ENCODE assay signal across 13 cellular contexts in genomic region chrX:118519411-118520205, GRCh38. TPM values are rescaled to one million over a fixed set of nuclear protein-coding genes. Genes with fewer than 3 reads are reported as not detected.
DNase-seq lines count a peak whose midpoint lies in the region; ATAC-seq and TF ChIP-seq lines count a peak whose summit lies in the region.
"Had no signal": no experiment of that assay in that cellular context is flagged by ENCODE, and none has a peak within 500 bp of the region (broad histone marks: within the 10 kb centered on the region; RNA-seq: fewer than 3 reads in every experiment).

No MANE protein-coding gene starts in this region.

- H3K27me3 Mint-ChIP-seq in CD8-positive, alpha-beta T cell (ENCODE audit: low read depth): no peaks in the 10 kb centered on the region
- H3K27me3 Mint-ChIP-seq in HFFc6 (ENCODE audit: insufficient read depth): no peaks in the 10 kb centered on the region; the same call in 1 of the 2 replicates
- no peaks in the 10 kb centered on the region for H3K27me3 Mint-ChIP-seq in naive thymus-derived CD4-positive, alpha-beta T cell

- no peaks in the 10 kb centered on the region for H3K36me3 ChIP-seq in CD8-positive, alpha-beta T cell (ENCODE audit: insufficient read depth, low read length)
- peaks cover 2 to 7% (median 3%) of the 10 kb centered on the region in 3 experiments for H3K36me3 ChIP-seq in naive thymus-derived CD4-positive, alpha-beta T cell (ENCODE audit: control insufficient read depth in 2 of 3, insufficient read depth in 3 of 3, low read length in 3 of 3)
- H3K36me3 ChIP-seq in colonic mucosa: no peaks in the 10 kb centered on the region
- H3K36me3 ChIP-seq: upper lobe of right lung had no signal

- no peak overlapping the region for H3K9ac ChIP-seq in colonic mucosa (ENCODE audit: low read depth in 2 of 2, low read length in 2 of 2)

- intact Hi-C loops in CD8-positive, alpha-beta T cell (cut with DNase I, micrococcal nuclease): loop anchor here (2.0 kb wide), 3 partner anchors 17 to 21 kb away; no protein-coding TSS in a partner anchor
- intact Hi-C loops in naive thymus-derived CD4-positive, alpha-beta T cell (cut with micrococcal nuclease): no loop called here
- intact Hi-C loops in colonic mucosa (cut with DNase I): no loop called here

- no peaks in the 10 kb centered on the region for H3K9me3 ChIP-seq in CD8-positive, alpha-beta T cell (ENCODE audit: low read length)
- peaks cover 0 to 4% (median 0%) of the 10 kb centered on the region in 3 experiments for H3K9me3 ChIP-seq in naive thymus-derived CD4-positive, alpha-beta T cell (ENCODE audit: control insufficient read depth in 2 of 3, low read length in 3 of 3)
- no peaks in the 10 kb centered on the region for H3K9me3 ChIP-seq in colonic mucosa
- H3K9me3 ChIP-seq: upper lobe of right lung had no signal

- H3K4me1 Mint-ChIP-seq in CD8-positive, alpha-beta T cell (ENCODE audit: low read depth): peaks cover 67% of the 10 kb centered on the region
- H3K4me1 Mint-ChIP-seq in HFFc6 (ENCODE audit: low read depth): peaks cover 51% of the 10 kb centered on the region
- peaks cover 19 to 79% (median 72%) of the 10 kb centered on the region in 7 donors for H3K4me1 Mint-ChIP-seq in naive thymus-derived CD4-positive, alpha-beta T cell

- POLR2A ChIA-PET in CD8-positive, alpha-beta T cell (lab: Charles Lee): interaction anchor here (0.5 to 0.7 kb wide), 2 partner anchors 21 to 58 kb away, joined by 3 read pairs; no protein-coding TSS in a partner anchor
- POLR2A ChIA-PET in naive thymus-derived CD4-positive, alpha-beta T cell (lab: Charles Lee): interaction anchor here (0.8 to 5.8 kb wide), 2 partner anchors 22 to 82 kb away, joined by 3 to 55 read pairs; partner anchors contain the start of gene DOCK11

- no peak for DNase-seq in CD8-positive, alpha-beta T cell
- DNase-seq in HFFc6 (peak; percentile 49), amniotic stem cell (lab: John Stamatoyannopoulos, UW) (peak; percentile 3), NCI-H1930 (lab: John Stamatoyannopoulos, UW) (no peak), AG08395 (ENCODE audit: low spot score) (no peak), colonic mucosa (no peak)
- no peak for DNase-seq in naive thymus-derived CD4-positive, alpha-beta T cell
- DNase-seq in activated CD4-positive, CD25-positive, alpha-beta regulatory T cell (lab: John Stamatoyannopoulos, UW): no peak
- DNase-seq: activated CD4-positive, alpha-beta T cell treated with anti-CD3 and anti-CD28 coated beads, Interleukin-2, amount 50 U/mL, for 48 hours; left colon; MM.1S; stimulated activated CD4-positive, alpha-beta T cell treated with anti-CD3 and anti-CD28 coated beads, Interleukin-12 subunit alpha, Interleukin-12 subunit beta, amount 100 ng/mL, for 4 hours; upper lobe of right lung had no signal

- no peak overlapping the region for H3K4me3 Mint-ChIP-seq in CD8-positive, alpha-beta T cell
- peak overlapping the region; percentile 58 for H3K4me3 Mint-ChIP-seq in HFFc6
- H3K4me3 Mint-ChIP-seq in naive thymus-derived CD4-positive, alpha-beta T cell: peak overlapping the region in 2 of 10 donors; percentile 18 to 69

- H3K4me1 ChIP-seq in CD8-positive, alpha-beta T cell (ENCODE audit: insufficient read depth, low read length): peaks cover 55% of the 10 kb centered on the region
- peaks cover 37 to 45% of the 10 kb centered on the region in 2 donors for H3K4me1 ChIP-seq in naive thymus-derived CD4-positive, alpha-beta T cell (ENCODE audit: control insufficient read depth in 2 of 2, insufficient read depth in 2 of 2, low read length in 2 of 2)
- no peaks in the 10 kb centered on the region for H3K4me1 ChIP-seq in colonic mucosa

- H3K27me3 ChIP-seq in CD8-positive, alpha-beta T cell (ENCODE audit: insufficient read depth, low read length): no peaks in the 10 kb centered on the region
- no peaks in the 10 kb centered on the region for H3K27me3 ChIP-seq in naive thymus-derived CD4-positive, alpha-beta T cell (ENCODE audit: control insufficient read depth in 2 of 2, insufficient read depth in 2 of 2, low read length in 2 of 2)
- H3K27me3 ChIP-seq in colonic mucosa: no peaks in the 10 kb centered on the region
- H3K27me3 ChIP-seq: upper lobe of right lung had no signal

- no peak overlapping the region for H3K27ac ChIP-seq in CD8-positive, alpha-beta T cell (ENCODE audit: low read depth, low read length)
- peak overlapping the region; percentile 55 for H3K27ac ChIP-seq in naive thymus-derived CD4-positive, alpha-beta T cell (ENCODE audit: low read depth, low read length)
- H3K27ac ChIP-seq in colonic mucosa: no peak overlapping the region

- H3K9me3 Mint-ChIP-seq in CD8-positive, alpha-beta T cell: peaks cover 2% of the 10 kb centered on the region
- no peaks in the 10 kb centered on the region for H3K9me3 Mint-ChIP-seq in HFFc6
- H3K9me3 Mint-ChIP-seq in naive thymus-derived CD4-positive, alpha-beta T cell: peaks cover 0 to 5% (median 0%) of the 10 kb centered on the region in 11 donors

- H3K4me3 ChIP-seq in CD8-positive, alpha-beta T cell (ENCODE audit: low read depth, low read length): no peak overlapping the region
- no peak overlapping the region for H3K4me3 ChIP-seq in naive thymus-derived CD4-positive, alpha-beta T cell (ENCODE audit: low read length)
- H3K4me3 ChIP-seq in colonic mucosa: no peak overlapping the region
- H3K4me3 ChIP-seq: upper lobe of right lung had no signal

- ATAC-seq in CD8-positive, alpha-beta T cell: no peak
- ATAC-seq in naive thymus-derived CD4-positive, alpha-beta T cell: no peak
- ATAC-seq: left colon, upper lobe of right lung had no signal

- CTCF ChIA-PET in CD8-positive, alpha-beta T cell (lab: Charles Lee): no interaction called here
- CTCF ChIA-PET in naive thymus-derived CD4-positive, alpha-beta T cell (lab: Charles Lee): interaction anchor here (0.8 kb wide), 1 partner anchor 25 kb away, joined by 3 read pairs; no protein-coding TSS in a partner anchor

- no peak for TF ChIP-seq CTCF in CD8-positive, alpha-beta T cell (IDR thresholded peaks at IDR 0.05)
- TF ChIP-seq CTCF in HFFc6 (IDR thresholded peaks at IDR 0.05) (no peak), colonic mucosa (IDR thresholded peaks at IDR 0.05) (no peak)

- H3K27ac Mint-ChIP-seq in CD8-positive, alpha-beta T cell: peak overlapping the region; percentile 79
- H3K27ac Mint-ChIP-seq in HFFc6: peak overlapping the region; percentile 94
- H3K27ac Mint-ChIP-seq in naive thymus-derived CD4-positive, alpha-beta T cell: peak overlapping the region in 7 of 9 donors; percentile 20 to 94 (median 84)

- peaks cover 19% of the 10 kb centered on the region for H3K36me3 Mint-ChIP-seq in CD8-positive, alpha-beta T cell
- H3K36me3 Mint-ChIP-seq in HFFc6 (ENCODE audit: low read depth): peaks cover 1% of the 10 kb centered on the region; the same call in 1 of the 2 replicates
- H3K36me3 Mint-ChIP-seq in naive thymus-derived CD4-positive, alpha-beta T cell: peaks cover 0 to 18% (median 9%) of the 10 kb centered on the region in 5 donors

RNA-seq across cellular contexts. Expression of gene DOCK11, which starts 24.0 kb away (rescaled TPM):
- 10 to 100 TPM; 52.8 to 57.9 TPM for total RNA-seq in CD8-positive, alpha-beta T cell
- 10 to 100 TPM; 16.2 to 18.2 (median 17.7) TPM for total RNA-seq in HFFc6 (2021; fragmentation: NEBNext Ultra II Directional; extraction: Animal tissue kit (Norgen Biotek cat#: 25700))
- total RNA-seq in naive thymus-derived CD4-positive, alpha-beta T cell: 100 to 1,000 TPM in 3 of 5 experiments, 10 to 100 TPM in 2; 68.9 to 115 (median 102) TPM
- 10 to 100 TPM; 24.2 to 27.0 TPM for polyA plus RNA-seq in naive thymus-derived CD4-positive, alpha-beta T cell
- 1 to 10 TPM; 3.3 to 8.7 TPM for total RNA-seq in colonic mucosa

Comparison
In these comparisons a context has a peak if more than half of its experiments do, and no peak if none do; other contexts are left out.
1. DNase-seq: peak in HFFc6 (single experiment) and amniotic stem cell (single experiment); none in CD8-positive, alpha-beta T cell (0 of 7), naive thymus-derived CD4-positive, alpha-beta T cell (0 of 9), NCI-H1930 (0 of 2), AG08395 (single experiment), activated CD4-positive, CD25-positive, alpha-beta regulatory T cell (0 of 4) and colonic mucosa (single experiment).
2. intact Hi-C loops: an anchor here in CD8-positive, alpha-beta T cell (2.0 kb wide); none called in naive thymus-derived CD4-positive, alpha-beta T cell and colonic mucosa.
3. Peak in every context shown above with its lines, with median percentiles within 50 percentile points of each other: H3K27ac Mint-ChIP-seq.